16 cellular contexts compared by ENCODE assay signal in the genomic region with DNA sequence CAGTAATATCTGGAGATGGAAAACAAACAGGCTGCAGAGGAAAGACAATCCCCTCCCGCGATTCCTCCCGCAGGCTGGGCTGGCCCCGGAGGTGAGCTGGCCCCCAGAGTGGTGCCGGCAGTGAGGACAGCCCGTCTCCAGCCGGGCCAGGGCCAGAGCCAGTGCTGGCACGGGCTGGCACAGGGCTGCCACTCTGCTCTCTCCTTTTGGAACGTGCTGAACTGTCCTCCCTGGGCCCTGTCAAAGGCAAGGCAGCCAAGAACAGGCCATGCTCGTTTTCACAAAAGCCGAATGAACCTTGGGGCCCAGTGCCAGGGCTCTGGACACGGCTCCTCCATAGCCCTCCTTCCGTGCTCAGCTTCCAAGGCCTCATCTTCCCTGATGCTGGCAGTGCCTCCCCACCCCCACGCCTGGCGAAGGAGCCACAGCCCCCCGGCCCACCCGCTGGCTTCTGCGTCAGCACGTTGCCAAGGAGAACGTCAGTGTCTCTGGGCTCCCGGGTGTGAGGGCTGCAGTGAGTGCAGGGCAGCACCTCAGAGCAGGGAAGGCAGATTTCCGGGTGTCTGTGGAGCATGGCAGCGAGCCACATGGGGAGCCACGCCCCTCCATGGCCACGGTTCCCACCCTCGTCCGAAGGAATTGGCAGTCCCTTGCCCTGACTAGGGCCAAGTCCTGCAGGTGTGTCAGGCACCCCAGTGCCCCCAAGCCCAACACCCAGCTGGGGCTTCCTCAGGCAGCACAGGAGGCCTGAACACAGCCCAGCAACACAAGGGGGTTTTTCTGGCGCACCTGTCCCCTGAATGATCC. TPM values are rescaled to one million over a fixed set of nuclear protein-coding genes. Genes with fewer than 3 reads are reported as not detected.
DNase-seq lines count a peak whose midpoint lies in the region; ATAC-seq and TF ChIP-seq lines count a peak whose summit lies in the region.
"Had no signal": no experiment of that assay in that cellular context is flagged by ENCODE, and none has a peak within 500 bp of the region (broad histone marks: within the 10 kb centered on the region; RNA-seq: fewer than 3 reads in every experiment).

No MANE protein-coding gene starts in this region.

- H3K27ac ChIP-seq in coronary artery (peak overlapping the region; percentile 26 to 74), mesenchymal stem cell (ENCODE audit: low read length, poor library complexity, severe bottlenecking) (no peak overlapping the region), stomach smooth muscle (ENCODE audit: low read length) (peak overlapping the region; percentile 81), OCI-LY7 (ENCODE audit: low read depth, low read length, poor library complexity, severe bottlenecking) (no peak overlapping the region)

- TF ChIP-seq CTCF in LNCaP clone FGC (IDR thresholded peaks at IDR 0.05; ENCODE audit: control insufficient read depth, extremely low read depth, insufficient read depth) (no peak), coronary artery (IDR thresholded peaks at IDR 0.05) (no peak), OCI-LY7 (conservative IDR thresholded peaks at IDR 0.05; ENCODE audit: low read length) (no peak)

- H3K27ac Mint-ChIP-seq in T-helper 2 cell treated with Interferon-gamma antibody and Interleukin-4, amounts not matched to agents 5 μg/mL and 100 μg/mL, for 36 hours = no peak overlapping the region
- H3K27ac Mint-ChIP-seq: activated CD8-positive, alpha-beta memory T cell treated with anti-CD3 and anti-CD28 coated beads, Interleukin-2, amount 10 ng/mL, durations not matched to agents 7 days and 5 days; activated naive CD4-positive, alpha-beta T cell treated with anti-CD3 and anti-CD28 coated beads, Interleukin-2, amount 50 U/mL, for 24 hours; dendritic cell treated with granulocyte-macrophage colony-stimulating factor and Interleukin-4, amounts not matched to agents 40 ng/mL and 50 ng/mL, for 4 days; naive thymus-derived CD8-positive, alpha-beta T cell had no signal

- H3K36me3 ChIP-seq in mesenchymal stem cell (ENCODE audit: control insufficient read depth in 1 of 2, insufficient read depth in 2 of 2, low read depth in 1 of 2, low read length in 2 of 2) = no peaks in the 10 kb centered on the region
- no peaks in the 10 kb centered on the region for H3K36me3 ChIP-seq in stomach smooth muscle (ENCODE audit: control insufficient read depth in 2 of 2, insufficient read depth in 2 of 2, low read length in 2 of 2)
- H3K36me3 ChIP-seq in OCI-LY7 (ENCODE audit: insufficient read depth, low read length) = peaks cover 32% of the 10 kb centered on the region; the same call in 1 of the 2 replicates

- H3K4me1 ChIP-seq in mesenchymal stem cell (ENCODE audit: control insufficient read depth, insufficient read depth, low read depth, low read length) (no peaks in the 10 kb centered on the region), stomach smooth muscle (ENCODE audit: control insufficient read depth, insufficient read depth, low read length) (peaks cover 30% of the 10 kb centered on the region), OCI-LY7 (ENCODE audit: insufficient read depth, low read length, poor library complexity, severe bottlenecking) (no peaks in the 10 kb centered on the region)

- H3K9me3 Mint-ChIP-seq in T-helper 2 cell treated with Interferon-gamma antibody and Interleukin-4, amounts not matched to agents 5 μg/mL and 100 μg/mL, for 36 hours = no peaks in the 10 kb centered on the region
- H3K9me3 Mint-ChIP-seq: activated naive CD4-positive, alpha-beta T cell treated with anti-CD3 and anti-CD28 coated beads, Interleukin-2, amount 50 U/mL, for 24 hours; dendritic cell treated with granulocyte-macrophage colony-stimulating factor and Interleukin-4, amounts not matched to agents 40 ng/mL and 50 ng/mL, for 4 days; naive thymus-derived CD8-positive, alpha-beta T cell had no signal

- H2BK12ac ChIP-seq in mesenchymal stem cell (ENCODE audit: low read length in 2 of 2) = no peak overlapping the region

- peak; percentile 58 for DNase-seq in LNCaP clone FGC (ENCODE audit: low read depth)
- DNase-seq in coronary artery (ENCODE audit: low spot score) = no peak
- no peak for DNase-seq in mesenchymal stem cell
- no peak for DNase-seq in AG08395 (ENCODE audit: low spot score)
- no peak for DNase-seq in OCI-LY7 (ENCODE audit: low spot score)
- DNase-seq in T-helper 2 cell treated with Interferon-gamma antibody and Interleukin-4, amounts not matched to agents 5 μg/mL and 100 μg/mL, for 36 hours (ENCODE audit: low spot score) = no peak
- DNase-seq: activated CD8-positive, alpha-beta memory T cell treated with anti-CD3 and anti-CD28 coated beads, Interleukin-2, amount 10 ng/mL, durations not matched to agents 7 days and 5 days; KBM-7; naive thymus-derived CD8-positive, alpha-beta T cell; NCI-H2029 treated with DMSO at 0.1 percent for 48 hours; stimulated activated CD4-positive, alpha-beta T cell treated with anti-CD3 and anti-CD28 coated beads, Interleukin-12 subunit alpha, Interleukin-12 subunit beta, amount 100 ng/mL, for 4 hours had no signal

- POLR2A ChIA-PET in OCI-LY7 (lab: Charles Lee) = no interaction called here

- CTCF ChIA-PET in OCI-LY7 (lab: Charles Lee; ENCODE audit: unreplicated experiment) = no interaction called here

- no peak overlapping the region for H3K4ac ChIP-seq in mesenchymal stem cell (ENCODE audit: low read depth in 1 of 2, low read length in 2 of 2)

- no peaks in the 10 kb centered on the region for H3K79me1 ChIP-seq in mesenchymal stem cell (replicated peaks; ENCODE audit: low read length, poor library complexity, severe bottlenecking)

- H3K4me3 Mint-ChIP-seq in T-helper 2 cell treated with Interferon-gamma antibody and Interleukin-4, amounts not matched to agents 5 μg/mL and 100 μg/mL, for 36 hours = no peak overlapping the region
- H3K4me3 Mint-ChIP-seq: activated CD8-positive, alpha-beta memory T cell treated with anti-CD3 and anti-CD28 coated beads, Interleukin-2, amount 10 ng/mL, durations not matched to agents 7 days and 5 days; activated naive CD4-positive, alpha-beta T cell treated with anti-CD3 and anti-CD28 coated beads, Interleukin-2, amount 50 U/mL, for 24 hours; dendritic cell treated with granulocyte-macrophage colony-stimulating factor and Interleukin-4, amounts not matched to agents 40 ng/mL and 50 ng/mL, for 4 days; naive thymus-derived CD8-positive, alpha-beta T cell had no signal

- H3K9me2 ChIP-seq in OCI-LY7 (ENCODE audit: insufficient read depth, low read length) = no peaks in the 10 kb centered on the region

- no peaks in the 10 kb centered on the region for H3K36me3 Mint-ChIP-seq in T-helper 2 cell treated with Interferon-gamma antibody and Interleukin-4, amounts not matched to agents 5 μg/mL and 100 μg/mL, for 36 hours (ENCODE audit: low read depth)
- H3K36me3 Mint-ChIP-seq: activated CD8-positive, alpha-beta memory T cell treated with anti-CD3 and anti-CD28 coated beads, Interleukin-2, amount 10 ng/mL, durations not matched to agents 7 days and 5 days; activated naive CD4-positive, alpha-beta T cell treated with anti-CD3 and anti-CD28 coated beads, Interleukin-2, amount 50 U/mL, for 24 hours; naive thymus-derived CD8-positive, alpha-beta T cell had no signal

- H2BK15ac ChIP-seq in mesenchymal stem cell (ENCODE audit: low read depth, poor library complexity, severe bottlenecking) = no peak overlapping the region

- no peak overlapping the region for H2BK120ac ChIP-seq in mesenchymal stem cell (ENCODE audit: low read depth, low read length)

- intact Hi-C loops in OCI-LY7 (cut with micrococcal nuclease; ENCODE audit: unreplicated experiment) = no loop called here

- H3K9me3 ChIP-seq in mesenchymal stem cell (ENCODE audit: control insufficient read depth, low read length) (no peaks in the 10 kb centered on the region), stomach smooth muscle (ENCODE audit: control insufficient read depth in 2 of 2, low read length in 2 of 2) (no peaks in the 10 kb centered on the region), OCI-LY7 (ENCODE audit: low read length) (no peaks in the 10 kb centered on the region)

- no peak overlapping the region for H4K91ac ChIP-seq in mesenchymal stem cell (ENCODE audit: low read length)

- H2AFZ ChIP-seq in mesenchymal stem cell (ENCODE audit: low read depth, low read length) = no peak overlapping the region
- no peak overlapping the region for H2AFZ ChIP-seq in OCI-LY7 (ENCODE audit: low read length)

- H3K4me3 ChIP-seq in LNCaP clone FGC (ENCODE audit: low read depth, low read length) = no peak overlapping the region
- peak overlapping the region; percentile 22 for H3K4me3 ChIP-seq in coronary artery
- no peak overlapping the region for H3K4me3 ChIP-seq in mesenchymal stem cell (ENCODE audit: insufficient read depth in 1 of 2, low read depth in 1 of 2, low read length in 2 of 2)
- peak overlapping the region; percentile 28 to 29 for H3K4me3 ChIP-seq in stomach smooth muscle (ENCODE audit: low read length in 2 of 2)
- H3K4me3 ChIP-seq in OCI-LY7 (ENCODE audit: low read depth, low read length, poor library complexity, severe bottlenecking) = no peak overlapping the region

- H3K27me3 Mint-ChIP-seq in T-helper 2 cell treated with Interferon-gamma antibody and Interleukin-4, amounts not matched to agents 5 μg/mL and 100 μg/mL, for 36 hours (ENCODE audit: low read depth) = no peaks in the 10 kb centered on the region
- H3K27me3 Mint-ChIP-seq: activated CD8-positive, alpha-beta memory T cell treated with anti-CD3 and anti-CD28 coated beads, Interleukin-2, amount 10 ng/mL, durations not matched to agents 7 days and 5 days; activated naive CD4-positive, alpha-beta T cell treated with anti-CD3 and anti-CD28 coated beads, Interleukin-2, amount 50 U/mL, for 24 hours; dendritic cell treated with granulocyte-macrophage colony-stimulating factor and Interleukin-4, amounts not matched to agents 40 ng/mL and 50 ng/mL, for 4 days; naive thymus-derived CD8-positive, alpha-beta T cell had no signal

- no peak overlapping the region for H3K23ac ChIP-seq in mesenchymal stem cell (ENCODE audit: low read length in 2 of 2)

- H2BK5ac ChIP-seq in mesenchymal stem cell (ENCODE audit: low read depth, low read length, poor library complexity, severe bottlenecking) = no peak overlapping the region

- H3K4me1 Mint-ChIP-seq in T-helper 2 cell treated with Interferon-gamma antibody and Interleukin-4, amounts not matched to agents 5 μg/mL and 100 μg/mL, for 36 hours (ENCODE audit: low read depth) = no peaks in the 10 kb centered on the region
- H3K4me1 Mint-ChIP-seq: activated CD8-positive, alpha-beta memory T cell treated with anti-CD3 and anti-CD28 coated beads, Interleukin-2, amount 10 ng/mL, durations not matched to agents 7 days and 5 days; activated naive CD4-positive, alpha-beta T cell treated with anti-CD3 and anti-CD28 coated beads, Interleukin-2, amount 50 U/mL, for 24 hours; naive thymus-derived CD8-positive, alpha-beta T cell had no signal

- no peak overlapping the region for H2AK5ac ChIP-seq in mesenchymal stem cell (ENCODE audit: low read length, severe bottlenecking)

- no peak for ATAC-seq in GM18907 (IDR thresholded peaks at IDR 0.05; ENCODE audit: unreplicated experiment)
- ATAC-seq: activated CD8-positive, alpha-beta memory T cell treated with anti-CD3 and anti-CD28 coated beads, Interleukin-2, amount 10 ng/mL, durations not matched to agents 7 days and 5 days; naive thymus-derived CD8-positive, alpha-beta T cell had no signal

- H3K79me2 ChIP-seq in OCI-LY7 (ENCODE audit: insufficient read depth, low read depth, low read length) = no peaks in the 10 kb centered on the region

- no TSS peak for BruUV-seq in OCI-LY7 (replicated peaks; lab: Mats Ljungman, UMichigan)

- no peak overlapping the region for H3K18ac ChIP-seq in mesenchymal stem cell (ENCODE audit: low read depth in 1 of 2, low read length in 2 of 2)

- H3K4me2 ChIP-seq in mesenchymal stem cell (ENCODE audit: low read length, poor library complexity, severe bottlenecking) (no peak overlapping the region), OCI-LY7 (ENCODE audit: low read length) (no peak overlapping the region)

- 80% methylated on average over 28 of the region's 28 CpGs for WGBS in mesenchymal stem cell

- H3K9ac ChIP-seq in mesenchymal stem cell (ENCODE audit: low read length) (no peak overlapping the region), stomach smooth muscle (ENCODE audit: low read length in 2 of 2) (peak overlapping the region; percentile 26 to 58)

- H3K27me3 ChIP-seq in mesenchymal stem cell (ENCODE audit: control insufficient read depth in 1 of 2, insufficient read depth in 1 of 2, low read length in 2 of 2) (peaks cover 0 to 18% of the 10 kb centered on the region in 2 experiments), stomach smooth muscle (ENCODE audit: control insufficient read depth in 1 of 2, insufficient read depth in 2 of 2, low read length in 2 of 2) (no peaks in the 10 kb centered on the region)

- peak overlapping the region; percentile 32 for H4K8ac ChIP-seq in mesenchymal stem cell (ENCODE audit: low read length)

- no peaks in the 10 kb centered on the region for H4K20me1 ChIP-seq in OCI-LY7 (ENCODE audit: insufficient read depth, low read length)

- no peak overlapping the region for H3K14ac ChIP-seq in mesenchymal stem cell (ENCODE audit: low read length in 2 of 2)

RNA-seq across cellular contexts. Expression of a gene that starts 28.6 kb away (rescaled TPM):
- 0.06 TPM for polyA plus RNA-seq in mesenchymal stem cell (2013, experiment 1 of 2)
- polyA plus RNA-seq in mesenchymal stem cell (2013, experiment 2 of 2) = 0.01 TPM
- total RNA-seq in OCI-LY7 (2014; rRNA removed; shearing (Covaris generic)) = 36.8 and 46.4 TPM in 2 replicates
- 38.5 and 42.8 TPM in 2 replicates for total RNA-seq in OCI-LY7 (2022)

RNA-seq across cellular contexts. Expression of a gene that starts 42.9 kb away (rescaled TPM):
- not detected for polyA plus RNA-seq in mesenchymal stem cell (2013, experiment 1 of 2)
- polyA plus RNA-seq in mesenchymal stem cell (2013, experiment 2 of 2) = 0.04 TPM
- 0.98 and 3.0 TPM in 2 replicates for total RNA-seq in OCI-LY7 (2014; rRNA removed; shearing (Covaris generic))
- total RNA-seq in OCI-LY7 (2022) = 6.1 and 7.9 TPM in 2 replicates
- total RNA-seq: activated CD8-positive, alpha-beta memory T cell treated with anti-CD3 and anti-CD28 coated beads, Interleukin-2, amount 10 ng/mL, durations not matched to agents 7 days and 5 days; SK-MEL-5 had no signal

RNA-seq across cellular contexts. Expression of a gene that starts 46.4 kb away (rescaled TPM):
- 1.7 TPM for polyA plus RNA-seq in mesenchymal stem cell (2013, experiment 1 of 2)
- 1.9 TPM for polyA plus RNA-seq in mesenchymal stem cell (2013, experiment 2 of 2)
- 0.15 and 0.41 TPM in 2 replicates for total RNA-seq in OCI-LY7 (2014; rRNA removed; shearing (Covaris generic))
- total RNA-seq in OCI-LY7 (2022) = 2.5 and 3.0 TPM in 2 replicates

Comparison
In these comparisons a context has a peak if more than half of its experiments do, and no peak if none do; other contexts are left out.
1. H3K4me3 ChIP-seq: peak in coronary artery (single experiment) and stomach smooth muscle (2 of 2); none in LNCaP clone FGC (single experiment), mesenchymal stem cell (0 of 2) and OCI-LY7 (single experiment).
2. H3K27ac ChIP-seq: peak in coronary artery (2 of 2) and stomach smooth muscle (single experiment); none in mesenchymal stem cell (single experiment) and OCI-LY7 (single experiment).